8 cellular contexts compared by ENCODE assay signal in genomic region chr12:121799842-121800693, GRCh38. TPM values are rescaled to one million over a fixed set of nuclear protein-coding genes. Genes with fewer than 3 reads are reported as not detected.
DNase-seq lines count a peak whose midpoint lies in the region; ATAC-seq and TF ChIP-seq lines count a peak whose summit lies in the region.

No MANE protein-coding gene starts in this region.

- ATAC-seq in left colon (peak; percentile 44), HG03108 (IDR thresholded peaks at IDR 0.05; ENCODE audit: unreplicated experiment) (no peak)

- peak overlapping the region; percentile 94 for H3K27ac ChIP-seq in CD8-positive, alpha-beta memory T cell (ENCODE audit: low read depth, low read length)
- peak overlapping the region; percentile 100 for H3K27ac ChIP-seq in coronary artery

- peaks cover 0 to 68% (median 8%) of the 10 kb centered on the region in 3 donors for H3K36me3 Mint-ChIP-seq in CD8-positive, alpha-beta memory T cell

- H3K4me3 Mint-ChIP-seq in CD8-positive, alpha-beta memory T cell, result peak overlapping the region; percentile 84 to 94 (median 87)

- no peaks in the 10 kb centered on the region for H3K9me3 ChIP-seq in CD8-positive, alpha-beta memory T cell (ENCODE audit: low read length)

- H3K4me3 ChIP-seq in CD8-positive, alpha-beta memory T cell (ENCODE audit: low read length), result peak overlapping the region; percentile 65
- peak overlapping the region; percentile 94 for H3K4me3 ChIP-seq in coronary artery

- CTCF ChIA-PET in CD8-positive, alpha-beta memory T cell (lab: Charles Lee), result interaction anchor here (38.2 to 44.0 kb wide), 2 partner anchors 0 to 18 kb away, joined by 1908 read pairs; partner anchors contain the start of genes RHOF and SETD1B

- POLR2A ChIA-PET in CD8-positive, alpha-beta memory T cell (lab: Charles Lee), result interaction anchor here (0.5 to 12.2 kb wide), 12 partner anchors 7 to 727 kb away, joined by 3 to 277 read pairs (median 4); partner anchors contain the start of genes KNTC1, PSMD9, RHOF and RSRC2

- H3K36me3 ChIP-seq in CD8-positive, alpha-beta memory T cell (ENCODE audit: insufficient read depth, low read length), result peaks cover 15% of the 10 kb centered on the region

- no peaks in the 10 kb centered on the region for H3K27me3 ChIP-seq in CD8-positive, alpha-beta memory T cell (ENCODE audit: insufficient read depth, low read length, poor library complexity, severe bottlenecking)

- peaks cover 0 to 1% of the 10 kb centered on the region in 2 donors for H3K27me3 Mint-ChIP-seq in CD8-positive, alpha-beta memory T cell

- peak overlapping the region; percentile 72 to 99 (median 93) for H3K27ac Mint-ChIP-seq in CD8-positive, alpha-beta memory T cell

- intact Hi-C loops in left colon (cut with DNase I, micrococcal nuclease), result no loop called here

- peaks cover 25 to 35% (median 30%) of the 10 kb centered on the region in 3 donors for H3K4me1 Mint-ChIP-seq in CD8-positive, alpha-beta memory T cell

- peaks cover 27% of the 10 kb centered on the region for H3K4me1 ChIP-seq in CD8-positive, alpha-beta memory T cell (ENCODE audit: insufficient read depth, low read length)

- no peak for TF ChIP-seq CTCF in coronary artery (IDR thresholded peaks at IDR 0.05)

- no peaks in the 10 kb centered on the region for H3K9me3 Mint-ChIP-seq in CD8-positive, alpha-beta memory T cell

- peak; percentile 61 to 83 (median 68) for DNase-seq in CD8-positive, alpha-beta memory T cell
- DNase-seq in GOT3 (lab: John Stamatoyannopoulos, UW) (peak; percentile 55), NCI-H2227 (lab: John Stamatoyannopoulos, UW; ENCODE audit: unreplicated experiment) (peak; percentile 69), coronary artery (ENCODE audit: low spot score) (peak; percentile 93), left colon (peak; percentile 92 to 94)
- DNase-seq in activated CD4-positive, alpha-beta T cell treated with anti-CD3 and anti-CD28 coated beads for 4 hours, result peak; percentile 83 to 84
- peak in 3 of 4 experiments; percentile 69 to 85 (median 79) for DNase-seq in stimulated activated CD4-positive, alpha-beta T cell treated with anti-CD3 and anti-CD28 coated beads, Interleukin-1b, Interleukin-23, amount 100 ng/mL, for 24 hours (ENCODE audit: low read depth in 4 of 4, low spot score in 1 of 4)

RNA-seq across cellular contexts. Expression of gene SETD1B, which starts 3.7 kb away (rescaled TPM):
- total RNA-seq in CD8-positive, alpha-beta memory T cell, result 10 to 100 TPM; 31.3 to 31.9 TPM
- 2.4 TPM for polyA plus RNA-seq in CD8-positive, alpha-beta memory T cell
- total RNA-seq in left colon, result 10 to 100 TPM; 24.6 to 27.5 TPM

RNA-seq across cellular contexts. Expression of gene RHOF, which starts 6.6 kb away (rescaled TPM):
- 100 to 1,000 TPM; 145 to 152 TPM for total RNA-seq in CD8-positive, alpha-beta memory T cell
- 139 TPM for polyA plus RNA-seq in CD8-positive, alpha-beta memory T cell
- total RNA-seq in left colon, result 100 to 1,000 TPM in 1 of 2 donors, 10 to 100 TPM in 1; 60.3 to 148 TPM

RNA-seq across cellular contexts. Expression of gene HPD, which starts 58.6 kb away (rescaled TPM):
- total RNA-seq in CD8-positive, alpha-beta memory T cell, result not detected
- polyA plus RNA-seq in CD8-positive, alpha-beta memory T cell, result not detected
- total RNA-seq in left colon, result under 1 TPM in 1 of 2 donors, not detected in 1; 0.42 TPM
